In genomic region chr20:42204261-42204660, GRCh38 we compare ENCODE assay signal across 14 cellular contexts.
DNase-seq lines count a peak whose midpoint lies in the region; ATAC-seq and TF ChIP-seq lines count a peak whose summit lies in the region.
"Had no signal": no experiment of that assay in that cellular context is flagged by ENCODE, and none has a peak within 500 bp of the region (broad histone marks: within the 10 kb centered on the region; RNA-seq: fewer than 3 reads in every experiment).

No MANE protein-coding gene starts in this region.

- 65 to 75% (median 70%) methylated on average over 5 of the region's 5 CpGs for WGBS in spleen, 5 donors

- H3K4me1 ChIP-seq in spleen: no peaks in the 10 kb centered on the region
- H3K4me1 ChIP-seq: esophagus muscularis mucosa had no signal

- peak; percentile 76 for TF ChIP-seq CTCF in VCaP (conservative IDR thresholded peaks at IDR 0.05)
- TF ChIP-seq CTCF in spleen (IDR thresholded peaks at IDR 0.05 in 8 of 11, conservative IDR thresholded peaks at IDR 0.05 in 3 of 11): peak in 3 of 11 experiments; percentile 12 to 24 (median 13)

- H3K4me3 ChIP-seq in spleen: no peak overlapping the region
- H3K4me3 ChIP-seq: esophagus muscularis mucosa had no signal

- intact Hi-C loops in spleen (cut with DNase I; ENCODE audit: low total_unique reads): loop anchor here (5.0 kb wide), 1 partner anchor 983 kb away; the partner anchor contains the start of gene PTPRT

- ATAC-seq in GM18868 (IDR thresholded peaks at IDR 0.05; ENCODE audit: unreplicated experiment): no peak

- H3K27ac ChIP-seq in VCaP (no peak overlapping the region), spleen (no peak overlapping the region)
- H3K27ac ChIP-seq: brain microvascular endothelial cell, esophagus muscularis mucosa had no signal

- no peaks in the 10 kb centered on the region for H3K27me3 ChIP-seq in spleen (replicated peaks in 1 of 7)
- H3K27me3 ChIP-seq: brain microvascular endothelial cell had no signal

- peak; percentile 5 for DNase-seq in DMS114 treated with DMSO at 0.1 percent for 48 hours (lab: John Stamatoyannopoulos, UW; ENCODE audit: unreplicated experiment)
- peak; percentile 32 for DNase-seq in HuH-7.5 (ENCODE audit: low spot score)
- DNase-seq in mucosa of gallbladder (ENCODE audit: low spot score): peak; percentile 11
- no peak for DNase-seq in NCI-H1694 (lab: John Stamatoyannopoulos, UW)
- DNase-seq in AML-193 (lab: John Stamatoyannopoulos, UW): no peak
- DNase-seq in spleen: no peak
- DNase-seq: activated T-cell treated with anti-CD3 and anti-CD28 coated beads, Interleukin-2, amount 50 U/mL, for 1 hour; brain microvascular endothelial cell; DMS153; IMR-90; islet precursor cell had no signal

- TF ChIP-seq POLR2A in spleen (IDR thresholded peaks at IDR 0.05): no peak

- no peaks in the 10 kb centered on the region for H3K9me3 ChIP-seq in spleen
- H3K9me3 ChIP-seq: esophagus muscularis mucosa had no signal

- no peaks in the 10 kb centered on the region for H3K36me3 ChIP-seq in spleen
- H3K36me3 ChIP-seq: brain microvascular endothelial cell, esophagus muscularis mucosa had no signal

Comparison
In these comparisons a context has a peak if more than half of its experiments do, and no peak if none do; other contexts are left out.
1. DNase-seq: peak in DMS114 treated with DMSO at 0.1 percent for 48 hours (single experiment), HuH-7.5 (single experiment) and mucosa of gallbladder (single experiment); none in NCI-H1694 (single experiment), AML-193 (0 of 2) and spleen (single experiment).